6 cellular contexts compared by ENCODE assay signal in the genomic region with DNA sequence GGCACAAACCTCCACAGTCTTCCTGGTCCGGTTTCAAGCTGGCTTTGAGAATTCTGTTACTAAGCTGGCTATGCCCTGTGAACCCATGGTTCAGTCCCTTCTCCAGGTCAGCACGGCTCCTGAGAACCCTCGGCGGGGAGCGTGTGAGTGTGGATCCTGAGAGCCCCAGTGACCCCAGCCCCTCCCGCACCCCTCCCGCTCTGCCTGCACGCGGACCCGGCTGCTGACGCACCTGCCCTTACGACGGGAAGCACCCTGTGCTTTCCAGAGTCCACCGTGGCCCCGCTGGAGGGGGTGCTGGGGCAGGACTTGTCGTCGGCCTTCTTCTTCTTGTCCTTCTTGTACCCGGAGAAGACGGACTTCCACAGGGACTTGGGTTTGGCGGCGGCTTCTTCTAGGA.
"Had no signal": no experiment of that assay in that cellular context is flagged by ENCODE, and none has a peak within 500 bp of the region (broad histone marks: within the 10 kb centered on the region; RNA-seq: fewer than 3 reads in every experiment).

No MANE protein-coding gene starts in this region.

- H3K4me3 Mint-ChIP-seq: H9 had no signal

- H3K27ac Mint-ChIP-seq: H9 had no signal

- H2AFZ ChIP-seq: GM23248 had no signal

- H3K9ac ChIP-seq: GM23248 had no signal

- H3K27ac ChIP-seq: GM23248 had no signal

- DNase-seq: GM23248, GOT3, H9, HCEC 1CT, IMR-90 had no signal

- H3K9me3 Mint-ChIP-seq: H9 had no signal

- ATAC-seq: K562 had no signal

- H3K4me3 ChIP-seq: GM23248, K562 had no signal
